Comparison of ENCODE assay signal across 15 cellular contexts in the genomic region with DNA sequence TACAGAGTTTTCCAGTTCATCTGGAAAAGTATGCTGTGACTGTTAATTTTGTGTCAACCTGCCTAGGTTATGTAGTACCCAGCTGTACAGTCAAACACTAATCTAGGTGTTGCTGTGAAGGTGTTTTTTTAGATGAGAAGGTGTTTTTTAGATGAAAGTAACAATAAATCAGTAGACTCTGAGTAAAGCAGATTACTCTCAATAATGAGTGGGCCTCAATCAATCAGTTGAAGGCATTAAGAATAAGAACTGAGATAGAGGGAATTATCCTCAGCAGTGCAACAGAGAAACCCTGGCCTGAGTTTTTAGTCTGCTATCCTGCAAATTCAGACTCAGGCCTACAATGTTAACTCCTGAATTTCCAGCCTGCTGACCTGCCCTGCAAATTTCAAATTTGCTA. TPM values are rescaled to one million over a fixed set of nuclear protein-coding genes. Genes with fewer than 3 reads are reported as not detected.
DNase-seq lines count a peak whose midpoint lies in the region; ATAC-seq, FAIRE-seq and TF ChIP-seq lines count a peak whose summit lies in the region.
"Had no signal": no experiment of that assay in that cellular context is flagged by ENCODE, and none has a peak within 500 bp of the region (broad histone marks: within the 10 kb centered on the region; RNA-seq: fewer than 3 reads in every experiment).

No MANE protein-coding gene starts in this region.

- peaks cover 4% of the 10 kb centered on the region for H3K4me1 Mint-ChIP-seq in activated naive CD8-positive, alpha-beta T cell (ENCODE audit: low read depth)
- peaks cover 3% of the 10 kb centered on the region for H3K4me1 Mint-ChIP-seq in activated naive CD8-positive, alpha-beta T cell treated with anti-CD3 and anti-CD28 coated beads, Interleukin-2, amount 50 U/mL, for 24 hours
- H3K4me1 Mint-ChIP-seq in T-helper 17 cell (peaks cover 6% of the 10 kb centered on the region), memory B cell (no peaks in the 10 kb centered on the region)
- H3K4me1 Mint-ChIP-seq: CD14-positive monocyte, GM23338, H9 had no signal

- peak overlapping the region; percentile 58 for H3K27ac Mint-ChIP-seq in activated naive CD8-positive, alpha-beta T cell
- no peak overlapping the region for H3K27ac Mint-ChIP-seq in activated naive CD8-positive, alpha-beta T cell treated with anti-CD3 and anti-CD28 coated beads, Interleukin-2, amount 50 U/mL, for 24 hours
- H3K27ac Mint-ChIP-seq in T-helper 17 cell (peak overlapping the region; percentile 43), memory B cell (peak overlapping the region; percentile 79)
- H3K27ac Mint-ChIP-seq: GM23338 had no signal

- no peak for ATAC-seq in activated naive CD8-positive, alpha-beta T cell treated with anti-CD3 and anti-CD28 coated beads, Interleukin-2, amount 50 U/mL, for 24 hours
- ATAC-seq in T-helper 17 cell (no peak), memory B cell (ENCODE audit: low read depth) (no peak)
- ATAC-seq: A549, GM12878, GM23338 had no signal

- peak; percentile 46 for FAIRE-seq in D721Med (lab: Jason Lieb, UNC)
- no peak for FAIRE-seq in GM12892 (lab: Jason Lieb, UNC)
- no peak for FAIRE-seq in H54 (lab: Jason Lieb, UNC)
- FAIRE-seq: A549, GM12878 had no signal

- peaks cover 14% of the 10 kb centered on the region for H3K36me3 Mint-ChIP-seq in activated naive CD8-positive, alpha-beta T cell
- peaks cover 64% of the 10 kb centered on the region for H3K36me3 Mint-ChIP-seq in activated naive CD8-positive, alpha-beta T cell treated with anti-CD3 and anti-CD28 coated beads, Interleukin-2, amount 50 U/mL, for 24 hours (ENCODE audit: low read depth)
- peaks cover 6% of the 10 kb centered on the region for H3K36me3 Mint-ChIP-seq in T-helper 17 cell (ENCODE audit: low read depth)
- H3K36me3 Mint-ChIP-seq in memory B cell: peaks cover 31% of the 10 kb centered on the region

- no peak for TF ChIP-seq POLR2A in GM12892 (IDR thresholded peaks at IDR 0.05; ENCODE audit: low read depth, low read length)
- TF ChIP-seq POLR2A in H54 (IDR thresholded peaks at IDR 0.05; ENCODE audit: low read depth, low read length): no peak

- no peak for DNase-seq in activated naive CD8-positive, alpha-beta T cell treated with anti-CD3 and anti-CD28 coated beads, Interleukin-2, amount 50 U/mL, for 24 hours
- no peak for DNase-seq in D721Med (ENCODE audit: insufficient read length, low spot score)
- no peak for DNase-seq in T-helper 17 cell
- no peak for DNase-seq in memory B cell (ENCODE audit: low spot score in 2 of 2)
- no peak for DNase-seq in GM12892 (ENCODE audit: insufficient read length)
- DNase-seq in D341Med (ENCODE audit: low spot score): no peak
- no peak for DNase-seq in H54 (ENCODE audit: insufficient read length, low spot score)
- DNase-seq: BE2C, DMS79, H9 had no signal

- H3K9me3 Mint-ChIP-seq in activated naive CD8-positive, alpha-beta T cell (ENCODE audit: low read depth): no peaks in the 10 kb centered on the region
- no peaks in the 10 kb centered on the region for H3K9me3 Mint-ChIP-seq in activated naive CD8-positive, alpha-beta T cell treated with anti-CD3 and anti-CD28 coated beads, Interleukin-2, amount 50 U/mL, for 24 hours
- no peaks in the 10 kb centered on the region for H3K9me3 Mint-ChIP-seq in memory B cell
- H3K9me3 Mint-ChIP-seq: CD14-positive monocyte, GM23338, H9 had no signal

- no peaks in the 10 kb centered on the region for H3K9me3 ChIP-seq in T-helper 17 cell (ENCODE audit: control insufficient read depth, low read length, poor library complexity, severe bottlenecking)
- H3K9me3 ChIP-seq: A549, BE2C had no signal

- TF ChIP-seq CTCF in D721Med (IDR thresholded peaks at IDR 0.05; ENCODE audit: insufficient read depth, missing control alignments): no peak

- H3K4me3 Mint-ChIP-seq in activated naive CD8-positive, alpha-beta T cell: no peak overlapping the region
- no peak overlapping the region for H3K4me3 Mint-ChIP-seq in activated naive CD8-positive, alpha-beta T cell treated with anti-CD3 and anti-CD28 coated beads, Interleukin-2, amount 50 U/mL, for 24 hours
- H3K4me3 Mint-ChIP-seq in T-helper 17 cell (no peak overlapping the region), memory B cell (no peak overlapping the region)
- H3K4me3 Mint-ChIP-seq: CD14-positive monocyte, GM23338, H9 had no signal

- no peaks in the 10 kb centered on the region for H3K27me3 Mint-ChIP-seq in activated naive CD8-positive, alpha-beta T cell
- H3K27me3 Mint-ChIP-seq in activated naive CD8-positive, alpha-beta T cell treated with anti-CD3 and anti-CD28 coated beads, Interleukin-2, amount 50 U/mL, for 24 hours: no peaks in the 10 kb centered on the region
- no peaks in the 10 kb centered on the region for H3K27me3 Mint-ChIP-seq in T-helper 17 cell
- H3K27me3 Mint-ChIP-seq in memory B cell: no peaks in the 10 kb centered on the region

RNA-seq across cellular contexts. Expression of a gene that starts 33.5 kb away (rescaled TPM):
- 10 to 100 TPM; 53.8 to 61.3 TPM for total RNA-seq in T-helper 17 cell
- polyA plus RNA-seq in GM12892 (2012; ENCODE audit: missing spikeins): 16.6 TPM

RNA-seq across cellular contexts. Expression of a gene that starts 39.0 kb away (rescaled TPM):
- total RNA-seq in T-helper 17 cell: 100 to 1,000 TPM; 124 to 143 TPM
- polyA plus RNA-seq in GM12892 (2012; ENCODE audit: missing spikeins): 264 TPM
